Comparison of ENCODE assay signal across 9 cellular contexts in the genomic region with DNA sequence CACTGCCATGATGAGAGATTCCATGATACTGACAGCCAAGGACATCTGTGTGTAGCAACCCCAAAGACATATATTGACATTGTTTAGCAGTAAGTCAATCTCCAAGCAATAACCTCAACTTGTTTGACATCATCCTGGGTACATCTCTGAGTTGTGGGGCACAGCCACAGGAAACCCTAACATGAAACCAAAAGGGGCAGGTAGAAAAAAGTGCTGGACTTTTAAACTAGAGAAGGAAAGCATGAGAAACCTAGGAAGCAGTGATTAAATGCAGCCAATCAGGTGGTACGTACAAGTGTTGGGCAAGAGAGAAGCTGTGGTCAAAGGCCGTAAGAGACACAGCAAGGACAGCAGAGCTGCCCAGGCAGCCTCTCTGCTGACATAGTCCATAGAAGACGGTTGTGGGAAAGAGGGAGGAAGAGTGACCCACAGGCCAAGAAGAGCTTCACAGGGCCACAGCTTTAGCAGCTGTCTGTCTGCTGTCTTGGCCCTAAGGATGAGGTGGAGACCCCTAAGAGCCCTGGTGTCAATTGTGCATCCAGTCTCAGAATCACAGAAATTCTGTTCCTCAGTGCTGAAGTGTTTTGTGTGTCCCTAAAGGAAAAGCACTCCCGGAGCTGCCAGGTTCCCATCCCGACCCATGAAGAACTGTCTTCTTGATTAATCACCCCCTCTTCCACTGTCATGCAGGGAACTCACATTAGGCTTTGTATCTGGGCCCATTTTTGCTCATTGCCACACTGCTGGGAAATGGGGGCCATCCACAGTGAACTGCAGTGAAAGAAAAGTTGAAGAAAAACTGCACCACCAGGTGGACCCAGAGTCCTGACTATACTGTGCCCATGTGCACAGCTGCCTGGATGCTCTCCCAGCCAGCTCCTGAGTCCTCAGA. TPM values are rescaled to one million over a fixed set of nuclear protein-coding genes. Genes with fewer than 3 reads are reported as not detected.
A peak's percentile ranks its signal among the peaks of the same experiment; 100 is the strongest.
DNase-seq lines count a peak whose midpoint lies in the region; FAIRE-seq and TF ChIP-seq lines count a peak whose summit lies in the region.
"Had no signal": no experiment of that assay in that cellular context is flagged by ENCODE, and none has a peak within 500 bp of the region (broad histone marks: within the 10 kb centered on the region; RNA-seq: fewer than 3 reads in every experiment).

No MANE protein-coding gene starts in this region.

- no peaks in the 10 kb centered on the region for H3K79me1 ChIP-seq in mesendoderm (ENCODE audit: low read length)

- no peak overlapping the region for H3K23ac ChIP-seq in mesendoderm (ENCODE audit: low read length)

- H2AK5ac ChIP-seq in mesendoderm (ENCODE audit: low read length), result no peak overlapping the region

- 80% methylated on average over 5 of the region's 5 CpGs for WGBS in mammary epithelial cell (ENCODE audit: low coverage, missing lambda C conversion rate)
- no CpG with 5 or more reads among the region's 5 CpGs for WGBS in mesendoderm (ENCODE audit: extremely low coverage, insufficient coverage, low lambda C conversion rate)
- WGBS in lower leg skin, 2 donors, result 74 to 81% methylated on average over 5 of the region's 5 CpGs

- no peak overlapping the region for H4K8ac ChIP-seq in mesendoderm (ENCODE audit: low read depth, low read length)

- H3K4me1 ChIP-seq in mammary epithelial cell (ENCODE audit: insufficient read depth, low read length) (no peaks in the 10 kb centered on the region), mesendoderm (ENCODE audit: control insufficient read depth, low read depth, low read length) (no peaks in the 10 kb centered on the region)

- CTCF ChIA-PET in mammary epithelial cell (lab: Charles Lee; ENCODE audit: low non-redundant PET), result no interaction called here

- H2BK120ac ChIP-seq in mesendoderm (ENCODE audit: low read depth, low read length), result no peak overlapping the region

- no peak overlapping the region for H4K5ac ChIP-seq in mesendoderm (ENCODE audit: low read length)

- TF ChIP-seq POLR2A in H54 (IDR thresholded peaks at IDR 0.05; ENCODE audit: low read depth, low read length) (no peak), lower leg skin (IDR thresholded peaks at IDR 0.05) (no peak)

- peak; percentile 58 for DNase-seq in COLO668 (lab: John Stamatoyannopoulos, UW; ENCODE audit: unreplicated experiment)
- DNase-seq in H54 (ENCODE audit: insufficient read length, low spot score), result peak; percentile 26
- peak; percentile 58 for DNase-seq in NCI-H510A (lab: John Stamatoyannopoulos, UW)
- peak; percentile 31 for DNase-seq in mammary epithelial cell
- DNase-seq in mesendoderm, result peak; percentile 74
- DNase-seq in lower leg skin (ENCODE audit: low spot score in 2 of 2), result no peak
- DNase-seq in OCI-M2 (lab: John Stamatoyannopoulos, UW; ENCODE audit: unreplicated experiment), result no peak
- no peak for DNase-seq in NCI-H187 (lab: John Stamatoyannopoulos, UW)

- in situ Hi-C loops in mammary epithelial cell (cut with MboI; ENCODE audit: low sequenced_read_pairs in 2 of 2), result loop anchor here in 1 of 2 donors (25.0 kb wide), 2 partner anchors 257 to 1057 kb away; a partner anchor contains a TSS

- H3K18ac ChIP-seq in mesendoderm (ENCODE audit: low read length), result no peak overlapping the region

- H3K36me3 ChIP-seq in mammary epithelial cell (ENCODE audit: insufficient read depth, low read length) (no peaks in the 10 kb centered on the region), mesendoderm (ENCODE audit: control insufficient read depth, insufficient read depth, low read length) (no peaks in the 10 kb centered on the region)

- H3K4me2 ChIP-seq in mammary epithelial cell (ENCODE audit: insufficient read depth, low read depth, low read length), result no peak overlapping the region
- no peak overlapping the region for H3K4me2 ChIP-seq in mesendoderm (ENCODE audit: low read length)

- H2BK5ac ChIP-seq in mesendoderm (ENCODE audit: low read length), result no peak overlapping the region

- H3K9me3 ChIP-seq in mammary epithelial cell (replicated peaks; ENCODE audit: insufficient read depth, low read length), result no peaks in the 10 kb centered on the region

- no peak overlapping the region for H3K4ac ChIP-seq in mesendoderm (ENCODE audit: low read depth, low read length)

- FAIRE-seq in H54 (lab: Jason Lieb, UNC), result peak; percentile 79
- FAIRE-seq: islet of Langerhans had no signal

- no peak overlapping the region for H3K56ac ChIP-seq in mesendoderm (ENCODE audit: low read length)

- H3K9ac ChIP-seq in mammary epithelial cell (ENCODE audit: insufficient read depth, low read length) (no peak overlapping the region), mesendoderm (ENCODE audit: low read length) (no peak overlapping the region)

- H4K20me1 ChIP-seq in mammary epithelial cell (ENCODE audit: insufficient read depth, low read length), result no peaks in the 10 kb centered on the region

- dilution Hi-C loops in mammary epithelial cell (cut with HindIII; ENCODE audit: low sequenced_read_pairs), result no loop called here

- H2BK15ac ChIP-seq in mesendoderm (replicated peaks; ENCODE audit: low read depth), result no peak overlapping the region

- no peaks in the 10 kb centered on the region for H3K27me3 ChIP-seq in mammary epithelial cell (ENCODE audit: insufficient read depth, low read length)
- no peaks in the 10 kb centered on the region for H3K27me3 ChIP-seq in mesendoderm (ENCODE audit: insufficient read depth, low read length, poor library complexity)

- BruUV-seq in mammary epithelial cell (replicated peaks; lab: Mats Ljungman, UMichigan), result no TSS peak

- H3K79me2 ChIP-seq in mammary epithelial cell (ENCODE audit: insufficient read depth, low read length) (no peaks in the 10 kb centered on the region), mesendoderm (ENCODE audit: control insufficient read depth, insufficient read depth, low read length) (no peaks in the 10 kb centered on the region)

- H3K27ac ChIP-seq in mammary epithelial cell (ENCODE audit: insufficient read depth, low read depth, low read length) (no peak overlapping the region), mesendoderm (ENCODE audit: low read depth, low read length) (no peak overlapping the region)

- no peak overlapping the region for H3K4me3 ChIP-seq in mammary epithelial cell (replicated peaks in 1 of 3; ENCODE audit: insufficient read depth in 1 of 3, low read depth in 2 of 3, low read length in 3 of 3)
- no peak overlapping the region for H3K4me3 ChIP-seq in mesendoderm (ENCODE audit: low read length)
- no peak overlapping the region for H3K4me3 ChIP-seq in lower leg skin (ENCODE audit: low read depth, poor library complexity, severe bottlenecking)

- H2AFZ ChIP-seq in mammary epithelial cell (ENCODE audit: low read depth, low read length), result no peak overlapping the region

- peak; percentile 29 to 54 for TF ChIP-seq CTCF in mammary epithelial cell (conservative IDR thresholded peaks at IDR 0.05 in 1 of 2, IDR thresholded peaks at IDR 0.05 in 1 of 2; ENCODE audit: extremely low read depth in 1 of 2, insufficient read depth in 1 of 2, low read depth in 1 of 2, low read length in 2 of 2)
- no peak for TF ChIP-seq CTCF in lower leg skin (IDR thresholded peaks at IDR 0.05)

- intact Hi-C loops in mammary epithelial cell (cut with micrococcal nuclease), result loop anchor here (1.0 kb wide), 2 partner anchors 157 to 1067 kb away; no protein-coding TSS in a partner anchor
- intact Hi-C loops in lower leg skin (cut with DNase I; ENCODE audit: low total_unique reads), result no loop called here

RNA-seq across cellular contexts. Expression of a gene that starts 25.4 kb away (rescaled TPM):
- total RNA-seq in mammary epithelial cell (1 to 10 TPM; 2.3 to 4.5 TPM), lower leg skin (1 to 10 TPM; 2.7 to 6.1 (median 3.4) TPM)
- polyA plus RNA-seq in mammary epithelial cell, result 8.2 TPM
- polyA minus RNA-seq in mammary epithelial cell, result 1.8 TPM
- 32.8 TPM for polyA plus RNA-seq in mesendoderm (2013, experiment 1 of 2)
- 32.0 TPM for polyA plus RNA-seq in mesendoderm (2013, experiment 2 of 2)

Comparison
In these comparisons a context has a peak if more than half of its experiments do, and no peak if none do; other contexts are left out.
1. DNase-seq: peak in COLO668 (single experiment), H54 (single experiment), NCI-H510A (single experiment), mammary epithelial cell (single experiment) and mesendoderm (single experiment); none in lower leg skin (0 of 2), OCI-M2 (single experiment) and NCI-H187 (0 of 2).
2. CTCF ChIP-seq: peak in mammary epithelial cell (2 of 2); none in lower leg skin (0 of 3).